ENCODE assay signal across 19 cellular contexts in the genomic region with DNA sequence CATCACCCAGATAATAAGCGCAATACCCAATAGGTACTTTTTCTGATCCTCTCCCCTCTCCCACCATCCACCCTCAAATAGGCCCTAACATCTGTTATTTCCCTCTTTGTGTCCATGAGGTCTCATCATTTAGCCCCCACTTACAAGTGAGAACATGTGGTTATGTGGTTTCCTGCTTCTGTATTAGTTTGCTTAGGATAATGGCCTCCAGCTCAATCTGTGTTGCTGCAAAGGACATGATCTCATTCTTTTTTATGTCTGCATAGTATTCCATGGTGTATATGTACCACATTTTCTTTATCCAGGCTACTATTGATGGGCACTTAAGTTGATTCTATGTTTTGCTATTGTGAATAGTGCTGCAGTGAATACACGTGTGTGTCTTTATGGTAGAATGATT.
DNase-seq lines count a peak whose midpoint lies in the region; ATAC-seq and TF ChIP-seq lines count a peak whose summit lies in the region.
"Had no signal": no experiment of that assay in that cellular context is flagged by ENCODE, and none has a peak within 500 bp of the region (broad histone marks: within the 10 kb centered on the region; RNA-seq: fewer than 3 reads in every experiment).

No MANE protein-coding gene starts in this region.

- H3K4me3 Mint-ChIP-seq in activated CD4-positive, alpha-beta T cell treated with anti-CD3 and anti-CD28 coated beads, Interleukin-2, amount 10 ng/mL, durations not matched to agents 24 days and 14 days, result no peak overlapping the region
- no peak overlapping the region for H3K4me3 Mint-ChIP-seq in activated CD4-positive, alpha-beta T cell treated with anti-CD3 and anti-CD28 coated beads, Interleukin-2, amount 10 ng/mL, durations not matched to agents 7 days and 5 days
- H3K4me3 Mint-ChIP-seq in activated T-helper 1 cell treated with anti-CD3 and anti-CD28 coated beads, Interleukin-12 subunit alpha, Interleukin-12 subunit beta, Interleukin-2, Interleukin-4 antibody, amounts not matched to agents 30 ng/mL and 10 ng/mL and 1 ng/mL, durations not matched to agents 14 hours and 24 hours and 36 hours, result no peak overlapping the region
- H3K4me3 Mint-ChIP-seq: GM23338 had no signal

- no peaks in the 10 kb centered on the region for H3K27me3 ChIP-seq in neutrophil
- H3K27me3 ChIP-seq in gastrocnemius medialis, result no peaks in the 10 kb centered on the region

- H3K36me3 Mint-ChIP-seq in activated CD4-positive, alpha-beta T cell treated with anti-CD3 and anti-CD28 coated beads, Interleukin-2, amount 10 ng/mL, durations not matched to agents 24 days and 14 days (ENCODE audit: low read depth), result peaks cover 54% of the 10 kb centered on the region
- H3K36me3 Mint-ChIP-seq in activated CD4-positive, alpha-beta T cell treated with anti-CD3 and anti-CD28 coated beads, Interleukin-2, amount 10 ng/mL, durations not matched to agents 7 days and 5 days (ENCODE audit: low read depth), result peaks cover 67% of the 10 kb centered on the region
- H3K36me3 Mint-ChIP-seq in activated T-helper 1 cell treated with anti-CD3 and anti-CD28 coated beads, Interleukin-12 subunit alpha, Interleukin-12 subunit beta, Interleukin-2, Interleukin-4 antibody, amounts not matched to agents 30 ng/mL and 10 ng/mL and 1 ng/mL, durations not matched to agents 14 hours and 24 hours and 36 hours (ENCODE audit: low read depth), result peaks cover 34% of the 10 kb centered on the region

- H3K27ac ChIP-seq in neutrophil (peak overlapping the region; percentile 39), gastrocnemius medialis (no peak overlapping the region)
- H3K27ac ChIP-seq: epithelial cell of prostate had no signal

- CTCF ChIA-PET in activated CD4-positive, alpha-beta T cell treated with anti-CD3 and anti-CD28 coated beads, Interleukin-2, amount 10 ng/mL, durations not matched to agents 7 days and 5 days (lab: Charles Lee), result no interaction called here

- H3K27me3 Mint-ChIP-seq in activated CD4-positive, alpha-beta T cell treated with anti-CD3 and anti-CD28 coated beads, Interleukin-2, amount 10 ng/mL, durations not matched to agents 24 days and 14 days, result no peaks in the 10 kb centered on the region
- H3K27me3 Mint-ChIP-seq in activated CD4-positive, alpha-beta T cell treated with anti-CD3 and anti-CD28 coated beads, Interleukin-2, amount 10 ng/mL, durations not matched to agents 7 days and 5 days, result no peaks in the 10 kb centered on the region
- H3K27me3 Mint-ChIP-seq in activated T-helper 1 cell treated with anti-CD3 and anti-CD28 coated beads, Interleukin-12 subunit alpha, Interleukin-12 subunit beta, Interleukin-2, Interleukin-4 antibody, amounts not matched to agents 30 ng/mL and 10 ng/mL and 1 ng/mL, durations not matched to agents 14 hours and 24 hours and 36 hours (ENCODE audit: insufficient read depth), result no peaks in the 10 kb centered on the region
- H3K27me3 Mint-ChIP-seq: naive B cell had no signal

- peaks cover 12% of the 10 kb centered on the region for H3K36me3 ChIP-seq in neutrophil
- H3K36me3 ChIP-seq in gastrocnemius medialis, result peaks cover 0 to 26% of the 10 kb centered on the region in 2 donors

- no peak for TF ChIP-seq POLR2A in gastrocnemius medialis (IDR thresholded peaks at IDR 0.05)

- peaks cover 43% of the 10 kb centered on the region for H3K4me1 Mint-ChIP-seq in activated CD4-positive, alpha-beta T cell treated with anti-CD3 and anti-CD28 coated beads, Interleukin-2, amount 10 ng/mL, durations not matched to agents 24 days and 14 days
- H3K4me1 Mint-ChIP-seq in activated CD4-positive, alpha-beta T cell treated with anti-CD3 and anti-CD28 coated beads, Interleukin-2, amount 10 ng/mL, durations not matched to agents 7 days and 5 days, result peaks cover 46% of the 10 kb centered on the region
- H3K4me1 Mint-ChIP-seq in activated T-helper 1 cell treated with anti-CD3 and anti-CD28 coated beads, Interleukin-12 subunit alpha, Interleukin-12 subunit beta, Interleukin-2, Interleukin-4 antibody, amounts not matched to agents 30 ng/mL and 10 ng/mL and 1 ng/mL, durations not matched to agents 14 hours and 24 hours and 36 hours (ENCODE audit: low read depth), result peaks cover 56% of the 10 kb centered on the region

- TF ChIP-seq CTCF in neutrophil (IDR thresholded peaks at IDR 0.05) (no peak), gastrocnemius medialis (IDR thresholded peaks at IDR 0.05 in 4 of 5, conservative IDR thresholded peaks at IDR 0.05 in 1 of 5) (no peak)

- intact Hi-C loops in activated CD4-positive, alpha-beta T cell treated with anti-CD3 and anti-CD28 coated beads, Interleukin-2, amount 10 ng/mL, durations not matched to agents 24 days and 14 days (cut with micrococcal nuclease), result no loop called here
- intact Hi-C loops in activated T-helper 1 cell treated with anti-CD3 and anti-CD28 coated beads, Interleukin-12 subunit alpha, Interleukin-12 subunit beta, Interleukin-2, Interleukin-4 antibody, amounts not matched to agents 30 ng/mL and 10 ng/mL and 1 ng/mL, durations not matched to agents 14 hours and 24 hours and 36 hours (cut with micrococcal nuclease), result no loop called here
- intact Hi-C loops in gastrocnemius medialis (cut with DNase I; ENCODE audit: low total_unique reads), result no loop called here

- no peak for ATAC-seq in gastrocnemius medialis
- ATAC-seq: activated CD4-positive, CD25-positive, alpha-beta regulatory T cell treated with anti-CD3 and anti-CD28 coated beads, Interleukin-2, amount 50 U/mL, for 24 hours; GM23338; left lobe of liver; sciatic nerve had no signal

- peak overlapping the region; percentile 65 for H3K27ac Mint-ChIP-seq in activated CD4-positive, alpha-beta T cell treated with anti-CD3 and anti-CD28 coated beads, Interleukin-2, amount 10 ng/mL, durations not matched to agents 24 days and 14 days
- no peak overlapping the region for H3K27ac Mint-ChIP-seq in activated CD4-positive, alpha-beta T cell treated with anti-CD3 and anti-CD28 coated beads, Interleukin-2, amount 10 ng/mL, durations not matched to agents 7 days and 5 days
- H3K27ac Mint-ChIP-seq in activated T-helper 1 cell treated with anti-CD3 and anti-CD28 coated beads, Interleukin-12 subunit alpha, Interleukin-12 subunit beta, Interleukin-2, Interleukin-4 antibody, amounts not matched to agents 30 ng/mL and 10 ng/mL and 1 ng/mL, durations not matched to agents 14 hours and 24 hours and 36 hours, result peak overlapping the region; percentile 12
- H3K27ac Mint-ChIP-seq: GM23338 had no signal

- no peak overlapping the region for H3K4me3 ChIP-seq in neutrophil (ENCODE audit: low read depth in 1 of 2, low read length in 1 of 2)
- H3K4me3 ChIP-seq in gastrocnemius medialis, result no peak overlapping the region
- H3K4me3 ChIP-seq: GM23338 had no signal

- H3K4me1 ChIP-seq in neutrophil (ENCODE audit: control insufficient read depth in 1 of 2, insufficient read depth in 1 of 2, low read depth in 1 of 2, low read length in 1 of 2) (peaks cover 9 to 11% of the 10 kb centered on the region in 2 experiments), gastrocnemius medialis (peaks cover 53 to 64% of the 10 kb centered on the region in 2 donors)

- POLR2A ChIA-PET in activated CD4-positive, alpha-beta T cell treated with anti-CD3 and anti-CD28 coated beads, Interleukin-2, amount 10 ng/mL, durations not matched to agents 7 days and 5 days (lab: Charles Lee), result no interaction called here

- H3K9me3 ChIP-seq in neutrophil (no peaks in the 10 kb centered on the region), gastrocnemius medialis (peaks cover 0 to 8% (median 0%) of the 10 kb centered on the region in 3 donors)

- in situ Hi-C loops in KBM-7 (cut with MboI; ENCODE audit: low pct_unique_long_range_greater_than_20kb, low sequenced_read_pairs), result loop anchor here (25.0 kb wide), 1 partner anchor 147 kb away; no protein-coding TSS in a partner anchor
- in situ Hi-C loops in gastrocnemius medialis (cut with MboI; ENCODE audit: low sequenced_read_pairs in 4 of 4), result loop anchor here in 1 of 4 donors (25.0 kb wide), 1 partner anchor 172 kb away; a partner anchor contains a TSS

- peaks cover 9% of the 10 kb centered on the region for H3K9me3 Mint-ChIP-seq in activated CD4-positive, alpha-beta T cell treated with anti-CD3 and anti-CD28 coated beads, Interleukin-2, amount 10 ng/mL, durations not matched to agents 24 days and 14 days
- peaks cover 6% of the 10 kb centered on the region for H3K9me3 Mint-ChIP-seq in activated CD4-positive, alpha-beta T cell treated with anti-CD3 and anti-CD28 coated beads, Interleukin-2, amount 10 ng/mL, durations not matched to agents 7 days and 5 days
- H3K9me3 Mint-ChIP-seq in activated T-helper 1 cell treated with anti-CD3 and anti-CD28 coated beads, Interleukin-12 subunit alpha, Interleukin-12 subunit beta, Interleukin-2, Interleukin-4 antibody, amounts not matched to agents 30 ng/mL and 10 ng/mL and 1 ng/mL, durations not matched to agents 14 hours and 24 hours and 36 hours, result peaks cover 5% of the 10 kb centered on the region

- DNase-seq in activated CD4-positive, alpha-beta T cell treated with anti-CD3 and anti-CD28 coated beads, Interleukin-2, amount 10 ng/mL, durations not matched to agents 24 days and 14 days, result no peak
- DNase-seq in activated CD4-positive, alpha-beta T cell treated with anti-CD3 and anti-CD28 coated beads, Interleukin-2, amount 10 ng/mL, durations not matched to agents 7 days and 5 days, result no peak
- peak; percentile 69 for DNase-seq in KBM-7
- no peak for DNase-seq in activated T-helper 1 cell treated with anti-CD3 and anti-CD28 coated beads, Interleukin-12 subunit alpha, Interleukin-12 subunit beta, Interleukin-2, Interleukin-4 antibody, amounts not matched to agents 30 ng/mL and 10 ng/mL and 1 ng/mL, durations not matched to agents 14 hours and 24 hours and 36 hours (ENCODE audit: low spot score)
- no peak for DNase-seq in gastrocnemius medialis
- no peak for DNase-seq in NCI-H345 (lab: John Stamatoyannopoulos, UW)
- DNase-seq in dermis blood vessel endothelial cell, result no peak
- DNase-seq: activated effector memory CD4-positive, alpha-beta T cell treated with Interleukin-2 at 50 U/mL for 16 hours; central memory CD4-positive, alpha-beta T cell; naive B cell; NCI-H1436; NCI-H524 treated with DMSO at 0.1 percent for 48 hours; posterior cingulate gyrus had no signal
